1 cellular context compared by ENCODE assay signal in the genomic region with DNA sequence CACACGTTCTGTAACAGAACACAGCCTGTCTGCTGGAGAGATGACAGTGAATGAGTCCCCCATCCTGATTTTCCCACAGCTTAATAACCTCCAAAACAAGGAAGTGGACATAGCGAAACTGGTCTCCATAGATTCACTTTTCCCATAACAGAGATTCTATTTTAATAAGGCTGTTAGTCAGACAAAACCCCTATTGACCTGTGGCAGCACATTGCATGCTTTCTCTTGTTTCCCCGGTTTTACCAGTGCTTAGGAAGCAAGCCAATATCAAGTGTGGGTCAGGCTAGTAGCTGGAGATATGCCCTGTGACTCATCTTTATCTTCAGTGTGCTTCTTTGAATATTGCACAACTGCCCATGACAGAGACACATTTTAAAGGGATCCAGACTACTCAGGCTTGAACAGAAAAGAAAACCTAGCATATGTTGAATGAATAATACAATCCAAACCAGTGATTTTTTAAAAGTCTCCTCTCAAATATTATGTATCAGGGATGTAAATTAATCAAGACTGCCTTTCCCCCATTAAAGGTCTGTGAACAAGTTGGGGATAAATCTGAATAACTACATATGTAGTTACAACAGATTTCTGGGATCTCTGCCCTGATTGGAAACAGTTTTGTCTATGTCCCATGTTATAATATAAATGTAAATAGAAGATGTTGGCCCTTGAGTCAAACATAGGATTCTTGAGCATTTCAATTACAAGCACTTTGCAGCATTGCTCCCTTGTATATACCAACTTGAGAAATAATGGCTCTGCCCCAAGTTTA.
TF ChIP-seq lines count a peak whose summit lies in the region.

No MANE protein-coding gene starts in this region.

TF ChIP-seq in GM23338, 12 proteins besides CTCF, POLR2A, EP300 and RAD21 (continued from another document):
- TF ChIP-seq, protein P1, sequence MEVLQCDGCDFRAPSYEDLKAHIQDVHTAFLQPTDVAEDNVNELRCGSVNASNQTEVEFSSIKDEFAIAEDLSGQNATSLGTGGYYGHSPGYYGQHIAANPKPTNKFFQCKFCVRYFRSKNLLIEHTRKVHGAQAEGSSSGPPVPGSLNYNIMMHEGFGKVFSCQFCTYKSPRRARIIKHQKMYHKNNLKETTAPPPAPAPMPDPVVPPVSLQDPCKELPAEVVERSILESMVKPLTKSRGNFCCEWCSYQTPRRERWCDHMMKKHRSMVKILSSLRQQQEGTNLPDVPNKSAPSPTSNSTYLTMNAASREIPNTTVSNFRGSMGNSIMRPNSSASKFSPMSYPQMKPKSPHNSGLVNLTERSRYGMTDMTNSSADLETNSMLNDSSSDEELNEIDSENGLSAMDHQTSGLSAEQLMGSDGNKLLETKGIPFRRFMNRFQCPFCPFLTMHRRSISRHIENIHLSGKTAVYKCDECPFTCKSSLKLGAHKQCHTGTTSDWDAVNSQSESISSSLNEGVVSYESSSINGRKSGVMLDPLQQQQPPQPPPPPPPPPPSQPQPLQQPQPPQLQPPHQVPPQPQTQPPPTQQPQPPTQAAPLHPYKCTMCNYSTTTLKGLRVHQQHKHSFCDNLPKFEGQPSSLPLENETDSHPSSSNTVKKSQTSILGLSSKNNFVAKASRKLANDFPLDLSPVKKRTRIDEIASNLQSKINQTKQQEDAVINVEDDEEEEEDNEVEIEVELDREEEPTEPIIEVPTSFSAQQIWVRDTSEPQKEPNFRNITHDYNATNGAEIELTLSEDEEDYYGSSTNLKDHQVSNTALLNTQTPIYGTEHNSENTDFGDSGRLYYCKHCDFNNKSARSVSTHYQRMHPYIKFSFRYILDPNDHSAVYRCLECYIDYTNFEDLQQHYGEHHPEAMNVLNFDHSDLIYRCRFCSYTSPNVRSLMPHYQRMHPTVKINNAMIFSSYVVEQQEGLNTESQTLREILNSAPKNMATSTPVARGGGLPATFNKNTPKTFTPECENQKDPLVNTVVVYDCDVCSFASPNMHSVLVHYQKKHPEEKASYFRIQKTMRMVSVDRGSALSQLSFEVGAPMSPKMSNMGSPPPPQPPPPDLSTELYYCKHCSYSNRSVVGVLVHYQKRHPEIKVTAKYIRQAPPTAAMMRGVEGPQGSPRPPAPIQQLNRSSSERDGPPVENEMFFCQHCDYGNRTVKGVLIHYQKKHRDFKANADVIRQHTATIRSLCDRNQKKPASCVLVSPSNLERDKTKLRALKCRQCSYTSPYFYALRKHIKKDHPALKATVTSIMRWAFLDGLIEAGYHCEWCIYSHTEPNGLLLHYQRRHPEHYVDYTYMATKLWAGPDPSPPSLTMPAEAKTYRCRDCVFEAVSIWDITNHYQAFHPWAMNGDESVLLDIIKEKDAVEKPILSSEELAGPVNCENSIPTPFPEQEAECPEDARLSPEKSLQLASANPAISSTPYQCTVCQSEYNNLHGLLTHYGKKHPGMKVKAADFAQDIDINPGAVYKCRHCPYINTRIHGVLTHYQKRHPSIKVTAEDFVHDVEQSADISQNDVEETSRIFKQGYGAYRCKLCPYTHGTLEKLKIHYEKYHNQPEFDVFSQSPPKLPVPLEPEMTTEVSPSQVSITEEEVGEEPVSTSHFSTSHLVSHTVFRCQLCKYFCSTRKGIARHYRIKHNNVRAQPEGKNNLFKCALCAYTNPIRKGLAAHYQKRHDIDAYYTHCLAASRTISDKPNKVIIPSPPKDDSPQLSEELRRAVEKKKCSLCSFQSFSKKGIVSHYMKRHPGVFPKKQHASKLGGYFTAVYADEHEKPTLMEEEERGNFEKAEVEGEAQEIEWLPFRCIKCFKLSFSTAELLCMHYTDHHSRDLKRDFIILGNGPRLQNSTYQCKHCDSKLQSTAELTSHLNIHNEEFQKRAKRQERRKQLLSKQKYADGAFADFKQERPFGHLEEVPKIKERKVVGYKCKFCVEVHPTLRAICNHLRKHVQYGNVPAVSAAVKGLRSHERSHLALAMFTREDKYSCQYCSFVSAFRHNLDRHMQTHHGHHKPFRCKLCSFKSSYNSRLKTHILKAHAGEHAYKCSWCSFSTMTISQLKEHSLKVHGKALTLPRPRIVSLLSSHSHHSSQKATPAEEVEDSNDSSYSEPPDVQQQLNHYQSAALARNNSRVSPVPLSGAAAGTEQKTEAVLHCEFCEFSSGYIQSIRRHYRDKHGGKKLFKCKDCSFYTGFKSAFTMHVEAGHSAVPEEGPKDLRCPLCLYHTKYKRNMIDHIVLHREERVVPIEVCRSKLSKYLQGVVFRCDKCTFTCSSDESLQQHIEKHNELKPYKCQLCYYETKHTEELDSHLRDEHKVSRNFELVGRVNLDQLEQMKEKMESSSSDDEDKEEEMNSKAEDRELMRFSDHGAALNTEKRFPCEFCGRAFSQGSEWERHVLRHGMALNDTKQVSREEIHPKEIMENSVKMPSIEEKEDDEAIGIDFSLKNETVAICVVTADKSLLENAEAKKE (CRISPR knock-in tag; IDR thresholded peaks at IDR 0.05) = no peak
